ENCODE assay signal across 1 cellular context in the genomic region with DNA sequence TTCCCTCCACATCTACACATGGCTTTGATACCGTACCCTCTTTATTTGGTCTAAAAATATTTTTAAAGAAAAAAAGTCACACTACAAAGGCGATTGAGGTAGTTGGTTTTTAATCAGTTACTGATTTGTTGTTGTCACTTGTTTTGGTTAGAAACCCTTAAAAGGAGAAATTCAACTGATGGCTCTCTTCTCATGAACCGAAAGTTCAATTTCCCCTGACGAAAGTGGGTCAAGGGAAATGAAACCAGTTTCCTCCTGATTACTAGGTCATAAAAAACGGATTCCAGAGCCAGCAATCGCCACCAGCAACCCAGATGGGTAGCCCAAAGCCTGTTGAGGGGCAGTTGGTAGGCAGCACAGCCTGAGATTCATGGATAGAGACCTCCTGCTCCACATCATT.
TF ChIP-seq lines count a peak whose summit lies in the region.

No MANE protein-coding gene starts in this region.

TF ChIP-seq in GM12878, 131 proteins besides CTCF, POLR2A, EP300 and RAD21 (continues in another document):
- TF ChIP-seq SPI1 (IDR thresholded peaks at IDR 0.05; ENCODE audit: borderline replicate concordance, insufficient read depth, low read depth, low read length): peak; percentile 77
- no peak for TF ChIP-seq TARDBP (IDR thresholded peaks at IDR 0.05; ENCODE audit: borderline replicate concordance)
- TF ChIP-seq SREBF1 (IDR thresholded peaks at IDR 0.05; ENCODE audit: low read length): no peak
- TF ChIP-seq STAT3 (IDR thresholded peaks at IDR 0.05; ENCODE audit: low read depth, low read length): no peak
- peak; percentile 94 for TF ChIP-seq MYB (IDR thresholded peaks at IDR 0.05; ENCODE audit: borderline replicate concordance, low read depth, low read length)
- TF ChIP-seq IKZF2 (IDR thresholded peaks at IDR 0.05): peak; percentile 92 to 94
- no peak for TF ChIP-seq NR2C1 (IDR thresholded peaks at IDR 0.05)
- TF ChIP-seq ZSCAN29 (IDR thresholded peaks at IDR 0.05): peak; percentile 83
- no peak for TF ChIP-seq RAD51 (IDR thresholded peaks at IDR 0.05)
- TF ChIP-seq SP1 (IDR thresholded peaks at IDR 0.05; ENCODE audit: low read depth, low read length): peak; percentile 28
- TF ChIP-seq MXI1 (IDR thresholded peaks at IDR 0.05; ENCODE audit: low read depth, low read length): peak; percentile 50; the same call in 1 of the 2 replicates
- TF ChIP-seq WRNIP1 (IDR thresholded peaks at IDR 0.05; ENCODE audit: borderline replicate concordance, low read depth, low read length): no peak
- TF ChIP-seq BACH1 (IDR thresholded peaks at IDR 0.05; ENCODE audit: borderline replicate concordance): peak; percentile 32; the same call in 1 of the 2 replicates
- peak; percentile 93 for TF ChIP-seq MTA2 (IDR thresholded peaks at IDR 0.05; ENCODE audit: low read depth)
- no peak for TF ChIP-seq YBX1 (IDR thresholded peaks at IDR 0.05)
- TF ChIP-seq ATF7 (IDR thresholded peaks at IDR 0.05; ENCODE audit: low read depth): peak; percentile 87
- TF ChIP-seq SMAD1 (IDR thresholded peaks at IDR 0.05; ENCODE audit: low read depth, partially characterized antibody): no peak
- TF ChIP-seq HCFC1 (IDR thresholded peaks at IDR 0.05; ENCODE audit: low read length): no peak
- TF ChIP-seq RB1 (IDR thresholded peaks at IDR 0.05; ENCODE audit: borderline replicate concordance): no peak
- TF ChIP-seq, protein P1, sequence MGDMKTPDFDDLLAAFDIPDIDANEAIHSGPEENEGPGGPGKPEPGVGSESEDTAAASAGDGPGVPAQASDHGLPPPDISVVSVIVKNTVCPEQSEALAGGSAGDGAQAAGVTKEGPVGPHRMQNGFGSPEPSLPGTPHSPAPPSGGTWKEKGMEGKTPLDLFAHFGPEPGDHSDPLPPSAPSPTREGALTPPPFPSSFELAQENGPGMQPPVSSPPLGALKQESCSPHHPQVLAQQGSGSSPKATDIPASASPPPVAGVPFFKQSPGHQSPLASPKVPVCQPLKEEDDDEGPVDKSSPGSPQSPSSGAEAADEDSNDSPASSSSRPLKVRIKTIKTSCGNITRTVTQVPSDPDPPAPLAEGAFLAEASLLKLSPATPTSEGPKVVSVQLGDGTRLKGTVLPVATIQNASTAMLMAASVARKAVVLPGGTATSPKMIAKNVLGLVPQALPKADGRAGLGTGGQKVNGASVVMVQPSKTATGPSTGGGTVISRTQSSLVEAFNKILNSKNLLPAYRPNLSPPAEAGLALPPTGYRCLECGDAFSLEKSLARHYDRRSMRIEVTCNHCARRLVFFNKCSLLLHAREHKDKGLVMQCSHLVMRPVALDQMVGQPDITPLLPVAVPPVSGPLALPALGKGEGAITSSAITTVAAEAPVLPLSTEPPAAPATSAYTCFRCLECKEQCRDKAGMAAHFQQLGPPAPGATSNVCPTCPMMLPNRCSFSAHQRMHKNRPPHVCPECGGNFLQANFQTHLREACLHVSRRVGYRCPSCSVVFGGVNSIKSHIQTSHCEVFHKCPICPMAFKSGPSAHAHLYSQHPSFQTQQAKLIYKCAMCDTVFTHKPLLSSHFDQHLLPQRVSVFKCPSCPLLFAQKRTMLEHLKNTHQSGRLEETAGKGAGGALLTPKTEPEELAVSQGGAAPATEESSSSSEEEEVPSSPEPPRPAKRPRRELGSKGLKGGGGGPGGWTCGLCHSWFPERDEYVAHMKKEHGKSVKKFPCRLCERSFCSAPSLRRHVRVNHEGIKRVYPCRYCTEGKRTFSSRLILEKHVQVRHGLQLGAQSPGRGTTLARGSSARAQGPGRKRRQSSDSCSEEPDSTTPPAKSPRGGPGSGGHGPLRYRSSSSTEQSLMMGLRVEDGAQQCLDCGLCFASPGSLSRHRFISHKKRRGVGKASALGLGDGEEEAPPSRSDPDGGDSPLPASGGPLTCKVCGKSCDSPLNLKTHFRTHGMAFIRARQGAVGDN (IDR thresholded peaks at IDR 0.05): 0 out of 2 replicates have a peak, but pooled peaks have one; percentile 60
- no peak for TF ChIP-seq E4F1 (IDR thresholded peaks at IDR 0.05; ENCODE audit: borderline replicate concordance, partially characterized antibody)
- no peak for TF ChIP-seq TBL1XR1 (IDR thresholded peaks at IDR 0.05; ENCODE audit: low read depth, low read length)
- no peak for TF ChIP-seq SIX5 (IDR thresholded peaks at IDR 0.05; ENCODE audit: low read depth, low read length, severe bottlenecking)
- no peak for TF ChIP-seq RFX5 (IDR thresholded peaks at IDR 0.05; ENCODE audit: low read depth, low read length)
- peak; percentile 71 for TF ChIP-seq ZNF384 (IDR thresholded peaks at IDR 0.05; ENCODE audit: borderline replicate concordance, low read depth, low read length)
- no peak for TF ChIP-seq POU2F2 (IDR thresholded peaks at IDR 0.05; ENCODE audit: borderline replicate concordance, low read depth, low read length)
- TF ChIP-seq, protein P2, sequence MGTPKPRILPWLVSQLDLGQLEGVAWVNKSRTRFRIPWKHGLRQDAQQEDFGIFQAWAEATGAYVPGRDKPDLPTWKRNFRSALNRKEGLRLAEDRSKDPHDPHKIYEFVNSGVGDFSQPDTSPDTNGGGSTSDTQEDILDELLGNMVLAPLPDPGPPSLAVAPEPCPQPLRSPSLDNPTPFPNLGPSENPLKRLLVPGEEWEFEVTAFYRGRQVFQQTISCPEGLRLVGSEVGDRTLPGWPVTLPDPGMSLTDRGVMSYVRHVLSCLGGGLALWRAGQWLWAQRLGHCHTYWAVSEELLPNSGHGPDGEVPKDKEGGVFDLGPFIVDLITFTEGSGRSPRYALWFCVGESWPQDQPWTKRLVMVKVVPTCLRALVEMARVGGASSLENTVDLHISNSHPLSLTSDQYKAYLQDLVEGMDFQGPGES (IDR thresholded peaks at IDR 0.05): no peak
- no peak for TF ChIP-seq IRF5 (IDR thresholded peaks at IDR 0.05; ENCODE audit: borderline replicate concordance)
- TF ChIP-seq HDAC2 (IDR thresholded peaks at IDR 0.05): no peak
- no peak for TF ChIP-seq CREM (IDR thresholded peaks at IDR 0.05; ENCODE audit: low read depth)
- no peak for TF ChIP-seq IRF4 (IDR thresholded peaks at IDR 0.05; ENCODE audit: low read depth, low read length)
- no peak for TF ChIP-seq ZBTB4 (CRISPR knock-in tag; IDR thresholded peaks at IDR 0.05)
- peak; percentile 36 for TF ChIP-seq NBN (IDR thresholded peaks at IDR 0.05)
- no peak for TF ChIP-seq EED (IDR thresholded peaks at IDR 0.05; ENCODE audit: low read depth)
- no peak for TF ChIP-seq STAT1 (conservative IDR thresholded peaks at IDR 0.05)
- peak; percentile 50; the same call in 1 of the 2 replicates for TF ChIP-seq MLLT1 (IDR thresholded peaks at IDR 0.05)
- peak; percentile 83 for TF ChIP-seq MEF2B (IDR thresholded peaks at IDR 0.05; ENCODE audit: partially characterized antibody, poor library complexity, severe bottlenecking)
- TF ChIP-seq NR2F1 (conservative IDR thresholded peaks at IDR 0.05): peak; percentile 65; the same call in 1 of the 2 replicates
- TF ChIP-seq PRDM15 (CRISPR knock-in tag; IDR thresholded peaks at IDR 0.05): no peak
- no peak for TF ChIP-seq SUZ12 (IDR thresholded peaks at IDR 0.05; ENCODE audit: unreplicated experiment)
- TF ChIP-seq FOS (IDR thresholded peaks at IDR 0.05; ENCODE audit: borderline replicate concordance, extremely low read depth, insufficient read length): no peak
- peak; percentile 69; the same call in 1 of the 2 replicates for TF ChIP-seq CHD2 (IDR thresholded peaks at IDR 0.05; ENCODE audit: borderline replicate concordance, low read depth, low read length)
- peak; percentile 96 for TF ChIP-seq IKZF1 (conservative IDR thresholded peaks at IDR 0.05)
- TF ChIP-seq DPF2 (IDR thresholded peaks at IDR 0.05): peak; percentile 86
- 0 out of 2 replicates have a peak, but pooled peaks have one; percentile 12 for TF ChIP-seq TCF12 (IDR thresholded peaks at IDR 0.05; ENCODE audit: low read depth, low read length)
- 0 out of 2 replicates have a peak, but pooled peaks have one; percentile 7 for TF ChIP-seq MEF2A (IDR thresholded peaks at IDR 0.05; ENCODE audit: insufficient read depth, low read depth, low read length)
- peak; percentile 51; the same call in 1 of the 2 replicates for TF ChIP-seq GATAD2B (conservative IDR thresholded peaks at IDR 0.05; ENCODE audit: low read depth)
